In genomic region chr9:115057559-115057958, GRCh38 we compare ENCODE assay signal across 1 cellular context.
TF ChIP-seq lines count a peak whose summit lies in the region.

No MANE protein-coding gene starts in this region.

TF ChIP-seq in SK-N-SH, 30 proteins besides CTCF, POLR2A, EP300 and RAD21 (continued from another document):
- peak; percentile 26; the same call in 1 of the 2 replicates for TF ChIP-seq REST (IDR thresholded peaks at IDR 0.05; ENCODE audit: low read depth, low read length)
- TF ChIP-seq USF2 (IDR thresholded peaks at IDR 0.05; ENCODE audit: borderline replicate concordance, low read depth, low read length), result no peak
- peak; percentile 86 for TF ChIP-seq FOXM1 (IDR thresholded peaks at IDR 0.05; ENCODE audit: low read depth)
- peak; percentile 82 for TF ChIP-seq TEAD4 (IDR thresholded peaks at IDR 0.05; ENCODE audit: borderline replicate concordance, insufficient read depth)
- TF ChIP-seq SMC3 (IDR thresholded peaks at IDR 0.05; ENCODE audit: low read depth, low read length), result 0 out of 2 replicates have a peak, but pooled peaks have one; percentile 2
- no peak for TF ChIP-seq USF1 (IDR thresholded peaks at IDR 0.05; ENCODE audit: borderline replicate concordance, low read depth)
- TF ChIP-seq GABPA (IDR thresholded peaks at IDR 0.05; ENCODE audit: low read depth), result no peak
- no peak for TF ChIP-seq TAF1 (IDR thresholded peaks at IDR 0.05; ENCODE audit: borderline replicate concordance, low read depth, low read length)
- no peak for TF ChIP-seq MXI1 (IDR thresholded peaks at IDR 0.05; ENCODE audit: low read depth, low read length)
- TF ChIP-seq YY1 (IDR thresholded peaks at IDR 0.05; ENCODE audit: low read depth), result no peak
- no peak for TF ChIP-seq MEF2A (IDR thresholded peaks at IDR 0.05; ENCODE audit: borderline replicate concordance, low read depth)
- no peak for TF ChIP-seq ELF1 (IDR thresholded peaks at IDR 0.05)
- TF ChIP-seq SIN3A (IDR thresholded peaks at IDR 0.05; ENCODE audit: borderline replicate concordance, low read depth, low read length), result no peak
- TF ChIP-seq FOSL2 (IDR thresholded peaks at IDR 0.05; ENCODE audit: borderline replicate concordance, low read depth), result no peak; the same call in 1 of the 2 replicates
- TF ChIP-seq JUND (IDR thresholded peaks at IDR 0.05), result peak; percentile 84
- TF ChIP-seq RCOR1 (IDR thresholded peaks at IDR 0.05; ENCODE audit: low read length), result no peak
- TF ChIP-seq CHD2 (IDR thresholded peaks at IDR 0.05; ENCODE audit: low read length, partially characterized antibody), result no peak
- TF ChIP-seq RXRA (IDR thresholded peaks at IDR 0.05; ENCODE audit: borderline replicate concordance, low read depth), result peak; percentile 53; the same call in 1 of the 2 replicates
- no peak for TF ChIP-seq GATA2 (CRISPR knock-in tag; IDR thresholded peaks at IDR 0.05)
- TF ChIP-seq NFIC (IDR thresholded peaks at IDR 0.05; ENCODE audit: borderline replicate concordance), result peak; percentile 95
- TF ChIP-seq RFX5 (IDR thresholded peaks at IDR 0.05; ENCODE audit: low read length), result no peak
- no peak for TF ChIP-seq EZH2phosphoT487 (IDR thresholded peaks at IDR 0.05; ENCODE audit: borderline replicate concordance, low read depth)
- TF ChIP-seq ZBTB33 (IDR thresholded peaks at IDR 0.05; ENCODE audit: borderline replicate concordance, low read depth), result peak; percentile 72; the same call in 1 of the 2 replicates
- TF ChIP-seq FOXJ3 (CRISPR knock-in tag; IDR thresholded peaks at IDR 0.05), result no peak
- TF ChIP-seq TCF12 (IDR thresholded peaks at IDR 0.05), result peak; percentile 89
- peak; percentile 87 for TF ChIP-seq POLR2AphosphoS5 (IDR thresholded peaks at IDR 0.05; ENCODE audit: low read depth, low read length)
- no peak for TF ChIP-seq IRF3 (IDR thresholded peaks at IDR 0.05; ENCODE audit: low read depth, low read length)
TF ChIP-seq in SK-N-SH: peak in this region for 12.
